ENCODE assay signal across 19 cellular contexts in genomic region chr4:125303058-125303457, GRCh38. TPM values are rescaled to one million over a fixed set of nuclear protein-coding genes. Genes with fewer than 3 reads are reported as not detected.
"Had no signal": no experiment of that assay in that cellular context is flagged by ENCODE, and none has a peak within 500 bp of the region (broad histone marks: within the 10 kb centered on the region; RNA-seq: fewer than 3 reads in every experiment).

No MANE protein-coding gene starts in this region.

- H3K9ac ChIP-seq: neural progenitor cell had no signal

- H3K36me3 ChIP-seq: brain microvascular endothelial cell, neural progenitor cell, prostate gland, right atrium auricular region, WERI-Rb-1 had no signal

- H3K9me3 ChIP-seq: mucosa of descending colon, prostate gland, right atrium auricular region, testis had no signal

- ATAC-seq: activated CD4-positive, alpha-beta T cell treated with anti-CD3 and anti-CD28 coated beads for 36 hours; mucosa of descending colon; stimulated activated memory B cell treated with anti-CD40 and anti-IgM and Interleukin-4, amounts not matched to agents 10 μg/mL and 1 μg/mL and 100 μg/mL, for 72 hours had no signal

- H3K4me3 ChIP-seq: mucosa of descending colon, neural progenitor cell, prostate gland, right atrium auricular region, skin epidermis, testis had no signal

- H3K27ac ChIP-seq: brain microvascular endothelial cell, epithelial cell of prostate, neural progenitor cell, prostate gland, right atrium auricular region, skin epidermis, testis, WERI-Rb-1 had no signal

- H3K27me3 ChIP-seq: brain microvascular endothelial cell, neural progenitor cell, right atrium auricular region, testis had no signal

- H3K4me1 ChIP-seq: neural progenitor cell, prostate gland, right atrium auricular region, testis had no signal

- H3K4me2 ChIP-seq: neural progenitor cell had no signal

- DNase-seq: activated CD4-positive, alpha-beta memory T cell treated with anti-CD3 and anti-CD28 coated beads for 36 hours; activated CD4-positive, alpha-beta T cell treated with anti-CD3 and anti-CD28 coated beads for 36 hours; activated T-cell treated with anti-CD3 and anti-CD28 coated beads for 4 hours; brain microvascular endothelial cell; central memory CD4-positive, alpha-beta T cell; endodermal cell; mucosa of descending colon; naive B cell; stimulated activated CD4-positive, alpha-beta T cell treated with anti-CD3 and anti-CD28 coated beads, Interleukin-4, amount 100 ng/mL, for 24 hours; T-helper 2 cell; testis; WERI-Rb-1 had no signal

- H2AFZ ChIP-seq: neural progenitor cell had no signal

RNA-seq across cellular contexts. Expression of gene FAT4, which starts 11.7 kb away (rescaled TPM):
- total RNA-seq: activated CD4-positive, alpha-beta memory T cell treated with anti-CD3 and anti-CD28 coated beads for 36 hours; activated CD4-positive, alpha-beta T cell treated with anti-CD3 and anti-CD28 coated beads for 36 hours; activated T-helper 1 cell treated with anti-CD3 and anti-CD28 coated beads, Interleukin-12 subunit alpha, Interleukin-12 subunit beta, Interleukin-2, Interleukin-4 antibody, amounts not matched to agents 30 ng/mL and 10 ng/mL and 1 ng/mL, durations not matched to agents 14 hours and 24 hours and 36 hours had no signal
